ENCODE assay signal across 8 cellular contexts in genomic region chr1:33633019-33633801, GRCh38.
DNase-seq lines count a peak whose midpoint lies in the region; ATAC-seq and TF ChIP-seq lines count a peak whose summit lies in the region.

No MANE protein-coding gene starts in this region.

- 13 to 35% (median 23%) methylated on average over 7 to 29 of the region's 29 CpGs for WGBS in adrenal gland, 4 donors
- 35 to 37% methylated on average over 29 of the region's 29 CpGs for WGBS in heart right ventricle, 2 donors

- CTCF ChIA-PET in BJ (lab: Yijun Ruan, JAX) (interaction anchor here (0.5 to 5.1 kb wide), 43 partner anchors 9 to 1110 kb away, joined by 3 to 49 read pairs (median 3); partner anchors contain the start of genes A3GALT2 and CSMD2), T-cell (lab: Charles Lee) (interaction anchor here (0.6 to 1.2 kb wide), 6 partner anchors 20 to 1113 kb away, joined by 3 to 10 read pairs (median 3); no protein-coding TSS in a partner anchor)

- H3K4me3 ChIP-seq in BJ (ENCODE audit: low read depth, low read length) (no peak overlapping the region), adrenal gland (no peak overlapping the region), heart right ventricle (no peak overlapping the region)

- H3K4me1 ChIP-seq in adrenal gland (replicated peaks in 1 of 2) (no peaks in the 10 kb centered on the region), heart right ventricle (peaks cover 0 to 7% (median 0%) of the 10 kb centered on the region in 9 donors)

- TF ChIP-seq POLR2A in adrenal gland (IDR thresholded peaks at IDR 0.05) = no peak

- H3K27ac Mint-ChIP-seq in T-cell = no peak overlapping the region

- H3K36me3 ChIP-seq in BJ (ENCODE audit: control insufficient read depth, insufficient read depth, low read length) (no peaks in the 10 kb centered on the region), adrenal gland (replicated peaks in 1 of 2) (no peaks in the 10 kb centered on the region), heart right ventricle (no peaks in the 10 kb centered on the region)

- H3K4me1 Mint-ChIP-seq in T-cell = peaks cover 3 to 12% (median 4%) of the 10 kb centered on the region in 3 donors

- no peaks in the 10 kb centered on the region for H3K9me3 Mint-ChIP-seq in T-cell

- DNase-seq in BJ (ENCODE audit: low read depth) = peak; percentile 16
- peak; percentile 68 for DNase-seq in NCI-H146 (lab: John Stamatoyannopoulos, UW)
- DNase-seq in T-cell = peak; percentile 52 to 86 (median 76)
- peak; percentile 88 to 96 (median 94) for DNase-seq in adrenal gland
- DNase-seq in heart right ventricle = peak; percentile 81 to 90
- DNase-seq in putamen (ENCODE audit: low spot score) = peak; percentile 84

- H3K27ac ChIP-seq in adrenal gland (no peak overlapping the region), heart right ventricle (no peak overlapping the region)

- H3K4me3 Mint-ChIP-seq in T-cell = peak overlapping the region in 1 of 3 donors; percentile 62

- peaks cover 31 to 43% of the 10 kb centered on the region in 2 donors for H3K27me3 Mint-ChIP-seq in T-cell

- H3K36me3 Mint-ChIP-seq in T-cell = no peaks in the 10 kb centered on the region

- intact Hi-C loops in adrenal gland (cut with DNase I) (loop anchor here in 1 of 2 donors (5.0 kb wide), 2 partner anchors 529 to 964 kb away; no protein-coding TSS in a partner anchor), heart right ventricle (cut with DNase I) (loop anchor here in 9 of 10 donors (2.0 to 10.0 kb wide), 7 partner anchors 529 to 1112 kb away; partner anchors contain the start of gene CSMD2 (in 1 of the 9))

- peak; percentile 69 for ATAC-seq in GM21515 (IDR thresholded peaks at IDR 0.05; ENCODE audit: unreplicated experiment)
- ATAC-seq in T-cell (replicated peaks in 1 of 4) = peak; percentile 82 to 92 (median 88)
- peak; percentile 59 to 91 (median 85) for ATAC-seq in heart right ventricle
- ATAC-seq in HG03280 (IDR thresholded peaks at IDR 0.05; ENCODE audit: unreplicated experiment) = no peak

- H3K9me3 ChIP-seq in adrenal gland (replicated peaks in 1 of 3) = no peaks in the 10 kb centered on the region
- H3K9me3 ChIP-seq in heart right ventricle = no peaks in the 10 kb centered on the region

- POLR2A ChIA-PET in BJ (lab: Charles Lee) = no interaction called here
- POLR2A ChIA-PET in T-cell (lab: Charles Lee) = no interaction called here

- TF ChIP-seq CTCF in BJ (IDR thresholded peaks at IDR 0.05; ENCODE audit: insufficient read depth, low read depth, low read length) (peak; percentile 100), adrenal gland (IDR thresholded peaks at IDR 0.05) (peak; percentile 83 to 96 (median 86)), heart right ventricle (IDR thresholded peaks at IDR 0.05) (peak; percentile 88 to 100 (median 99))

- no peaks in the 10 kb centered on the region for H3K27me3 ChIP-seq in BJ (ENCODE audit: control insufficient read depth, insufficient read depth, low read length)
- no peaks in the 10 kb centered on the region for H3K27me3 ChIP-seq in adrenal gland
- H3K27me3 ChIP-seq in heart right ventricle = peaks cover 0 to 26% (median 0%) of the 10 kb centered on the region in 7 donors

Comparison
In these comparisons a context has a peak if more than half of its experiments do, and no peak if none do; other contexts are left out.
1. DNase-seq: peak in every context shown above with its lines; median percentile 94 in adrenal gland; 86 in heart right ventricle; 84 in putamen; 76 in T-cell; 68 in NCI-H146; 16 in BJ.